In the genomic region with DNA sequence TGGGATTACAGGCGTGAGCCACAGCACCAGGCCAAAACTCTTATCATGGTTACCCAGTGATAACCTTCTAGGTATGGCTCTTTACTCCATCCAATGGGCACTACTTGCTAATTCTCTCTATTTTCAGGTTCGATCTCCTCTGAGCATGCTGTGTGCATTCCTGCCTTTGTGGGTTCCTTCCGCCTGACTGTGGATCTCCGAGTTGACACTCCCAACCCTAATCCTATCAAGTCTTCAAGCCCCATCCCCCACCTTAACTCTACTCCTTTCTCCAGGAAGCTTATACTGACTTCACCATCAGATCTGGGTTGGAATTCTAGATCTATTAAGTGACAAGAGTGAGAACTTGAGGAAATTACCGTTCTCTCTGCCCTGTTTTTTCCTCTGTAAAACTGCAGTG, we compare ENCODE assay signal across 23 cellular contexts.
"Had no signal": no experiment of that assay in that cellular context is flagged by ENCODE, and none has a peak within 500 bp of the region (broad histone marks: within the 10 kb centered on the region; RNA-seq: fewer than 3 reads in every experiment).

No MANE protein-coding gene starts in this region.

- H3K9me3 ChIP-seq: gastrocnemius medialis, left lung, prostate gland, right atrium auricular region, testis, tibial artery had no signal

- H3K27ac ChIP-seq: gastrocnemius medialis, left lung, prostate gland, right atrium auricular region, testis, tibial artery had no signal

- DNase-seq: effector memory CD4-positive, alpha-beta T cell; foreskin fibroblast; gastrocnemius medialis; head of caudate nucleus; kidney; left lung; mesenchymal stem cell; midbrain; naive thymus-derived CD4-positive, alpha-beta T cell; nucleus accumbens; stimulated activated CD4-positive, alpha-beta T cell treated with anti-CD3 and anti-CD28 coated beads, Interleukin-2, amount 100 ng/mL, for 24 hours; stimulated activated CD4-positive, alpha-beta T cell treated with anti-CD3 and anti-CD28 coated beads, Interleukin-4, amount 100 ng/mL, for 24 hours; stimulated activated naive CD4-positive, alpha-beta T cell treated with Interleukin-2 at 50 U/mL for 16 hours; substantia nigra; testis; tibial artery had no signal

- H3K4me3 Mint-ChIP-seq: naive thymus-derived CD4-positive, alpha-beta T cell; nephron; stimulated activated effector memory CD8-positive, alpha-beta T cell treated with anti-CD3 and anti-CD28 coated beads, Interleukin-12 subunit alpha, Interleukin-12 subunit beta, amount 100 ng/mL, for 72 hours; type B pancreatic cell had no signal

- ATAC-seq: gastrocnemius medialis; left lung; naive thymus-derived CD4-positive, alpha-beta T cell; sciatic nerve; stimulated activated effector memory CD8-positive, alpha-beta T cell treated with anti-CD3 and anti-CD28 coated beads, Interleukin-12 subunit alpha, Interleukin-12 subunit beta, amount 100 ng/mL, for 72 hours had no signal

- H3K4me1 Mint-ChIP-seq: nephron had no signal

- H3K4me2 ChIP-seq: smooth muscle cell had no signal

- H3K4me3 ChIP-seq: gastrocnemius medialis, left lung, prostate gland, right atrium auricular region, smooth muscle cell, testis, tibial artery had no signal

- H3K9me3 Mint-ChIP-seq: nephron, type B pancreatic cell had no signal

- H3K27me3 ChIP-seq: gastrocnemius medialis, left lung, right atrium auricular region, testis, tibial artery had no signal

- H3K27ac Mint-ChIP-seq: nephron; stimulated activated effector memory CD8-positive, alpha-beta T cell treated with anti-CD3 and anti-CD28 coated beads, Interleukin-12 subunit alpha, Interleukin-12 subunit beta, amount 100 ng/mL, for 72 hours; type B pancreatic cell had no signal

- H3K4me1 ChIP-seq: gastrocnemius medialis, left lung, prostate gland, right atrium auricular region, testis, tibial artery had no signal

- H3K27me3 Mint-ChIP-seq: naive thymus-derived CD4-positive, alpha-beta T cell; type B pancreatic cell had no signal
